In genomic region chr1:63461661-63462230, GRCh38 we compare ENCODE assay signal across 23 cellular contexts.
"Had no signal": no experiment of that assay in that cellular context is flagged by ENCODE, and none has a peak within 500 bp of the region (broad histone marks: within the 10 kb centered on the region; RNA-seq: fewer than 3 reads in every experiment).

No MANE protein-coding gene starts in this region.

- H3K4me3 ChIP-seq: gastrocnemius medialis, lower lobe of right lung, prostate gland, right atrium auricular region, sigmoid colon, spleen, testis, tibial artery had no signal

- DNase-seq: cortex of kidney; effector memory CD8-positive, alpha-beta T cell; foreskin fibroblast; gastrocnemius medialis; head of caudate nucleus; left ventricle myocardium superior; lower lobe of right lung; naive thymus-derived CD8-positive, alpha-beta T cell; nephron progenitor cell; nucleus accumbens; sigmoid colon; spleen; stimulated activated CD4-positive, alpha-beta T cell treated with anti-CD3 and anti-CD28 coated beads, Interleukin-4, amount 100 ng/mL, for 4 hours; stimulated activated naive CD8-positive, alpha-beta T cell treated with anti-CD3 and anti-CD28 coated beads, Interleukin-15, Interleukin-2, amounts not matched to agents 100 U/mL and 50 U/mL, for 24 hours; substantia nigra; testis; tibial artery had no signal

- H3K36me3 ChIP-seq: gastrocnemius medialis, lower lobe of right lung, prostate gland, right atrium auricular region, sigmoid colon had no signal

- H3K9me3 ChIP-seq: prostate gland, sigmoid colon, testis had no signal

- H3K27me3 ChIP-seq: gastrocnemius medialis, right atrium auricular region, sigmoid colon, spleen, testis, tibial artery had no signal

- H3K27ac ChIP-seq: gastrocnemius medialis, lower lobe of right lung, prostate gland, right atrium auricular region, sigmoid colon, testis, tibial artery had no signal

- H3K27me3 Mint-ChIP-seq: effector memory CD8-positive, alpha-beta T cell; naive thymus-derived CD8-positive, alpha-beta T cell; stimulated activated memory B cell treated with anti-CD40 and anti-IgM and Interleukin-4, amounts not matched to agents 10 μg/mL and 1 μg/mL and 100 μg/mL, for 72 hours; type B pancreatic cell had no signal

- ATAC-seq: effector memory CD8-positive, alpha-beta T cell; esophagus mucosa; gastrocnemius medialis; left ventricle myocardium superior; lower lobe of right lung; naive thymus-derived CD8-positive, alpha-beta T cell; stimulated activated memory B cell treated with anti-CD40 and anti-IgM and Interleukin-4, amounts not matched to agents 10 μg/mL and 1 μg/mL and 100 μg/mL, for 72 hours; stimulated activated naive CD8-positive, alpha-beta T cell treated with anti-CD3 and anti-CD28 coated beads, Interleukin-15, Interleukin-2, amounts not matched to agents 100 U/mL and 50 U/mL, for 24 hours had no signal

- H3K4me1 Mint-ChIP-seq: nephron progenitor cell; stimulated activated memory B cell treated with anti-CD40 and anti-IgM and Interleukin-4, amounts not matched to agents 10 μg/mL and 1 μg/mL and 100 μg/mL, for 72 hours had no signal

- H3K4me1 ChIP-seq: gastrocnemius medialis, lower lobe of right lung, prostate gland, right atrium auricular region, sigmoid colon, spleen, testis, tibial artery had no signal

- H3K4me3 Mint-ChIP-seq: effector memory CD8-positive, alpha-beta T cell; naive thymus-derived CD8-positive, alpha-beta T cell; nephron progenitor cell; stimulated activated memory B cell treated with anti-CD40 and anti-IgM and Interleukin-4, amounts not matched to agents 10 μg/mL and 1 μg/mL and 100 μg/mL, for 72 hours; type B pancreatic cell had no signal

- FAIRE-seq: keratinocyte had no signal

- H3K27ac Mint-ChIP-seq: effector memory CD8-positive, alpha-beta T cell; nephron progenitor cell; stimulated activated memory B cell treated with anti-CD40 and anti-IgM and Interleukin-4, amounts not matched to agents 10 μg/mL and 1 μg/mL and 100 μg/mL, for 72 hours; type B pancreatic cell had no signal
